In the genomic region with DNA sequence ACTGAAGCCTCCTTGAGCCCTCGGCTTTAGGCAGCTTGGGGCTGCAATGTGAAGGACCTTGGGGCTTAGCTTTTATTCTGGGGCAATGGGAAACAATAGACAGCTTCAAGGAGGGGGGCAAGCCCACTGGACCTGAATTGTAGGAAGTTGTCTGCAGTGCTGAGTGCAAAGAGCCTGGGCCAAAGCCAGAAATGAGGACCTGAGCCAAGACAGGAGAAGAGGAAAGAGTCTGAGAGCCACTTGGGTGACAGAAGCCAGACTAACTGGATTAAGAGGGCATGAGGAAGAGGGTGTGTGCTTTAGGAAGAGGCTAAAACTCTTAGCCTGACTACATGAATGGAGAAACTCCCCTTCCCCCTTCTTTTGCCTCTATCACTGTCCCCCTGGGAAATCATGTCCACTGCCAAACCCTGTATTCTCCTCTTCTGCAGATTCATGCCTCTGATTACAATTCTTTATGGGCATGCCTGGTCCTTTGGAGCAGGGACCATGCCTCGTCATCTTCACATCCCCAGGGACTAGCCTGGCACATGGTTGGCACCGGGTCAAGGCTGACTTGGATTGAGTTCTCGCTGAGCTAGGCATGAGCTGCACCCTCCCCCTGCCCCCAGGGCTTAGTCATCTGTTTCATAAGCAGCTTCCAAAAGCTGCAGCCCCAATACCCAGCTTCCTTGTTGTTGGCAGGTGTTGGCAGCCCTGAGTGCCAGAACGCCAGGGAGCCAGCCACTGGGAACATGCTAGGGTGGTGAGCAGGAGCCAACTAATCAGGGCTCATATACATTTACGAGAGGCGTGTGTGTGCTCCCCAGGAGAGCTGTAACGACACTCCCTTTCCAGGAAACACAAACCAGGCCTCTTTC, we compare ENCODE assay signal across 9 cellular contexts. TPM values are rescaled to one million over a fixed set of nuclear protein-coding genes. Genes with fewer than 3 reads are reported as not detected.
A peak's percentile ranks its signal among the peaks of the same experiment; 100 is the strongest.
DNase-seq lines count a peak whose midpoint lies in the region; ATAC-seq and TF ChIP-seq lines count a peak whose summit lies in the region.
"Had no signal": no experiment of that assay in that cellular context is flagged by ENCODE, and none has a peak within 500 bp of the region (broad histone marks: within the 10 kb centered on the region; RNA-seq: fewer than 3 reads in every experiment).

No MANE protein-coding gene starts in this region.

- no peak overlapping the region for H3K9ac ChIP-seq in smooth muscle cell (ENCODE audit: low read depth)

- no peak overlapping the region for H3K4me3 Mint-ChIP-seq in osteocyte (ENCODE audit: unreplicated experiment)
- H3K4me3 Mint-ChIP-seq: activated naive CD8-positive, alpha-beta T cell had no signal

- H3K9me3 ChIP-seq in WERI-Rb-1 (ENCODE audit: severe bottlenecking) (peaks cover 4% of the 10 kb centered on the region), right cardiac atrium (ENCODE audit: control insufficient read depth, low read length) (no peaks in the 10 kb centered on the region), smooth muscle cell (replicated peaks; ENCODE audit: low read depth) (no peaks in the 10 kb centered on the region)

- no peak overlapping the region for H3K27ac Mint-ChIP-seq in osteocyte (ENCODE audit: unreplicated experiment)
- H3K27ac Mint-ChIP-seq: activated naive CD8-positive, alpha-beta T cell had no signal

- H3K27me3 Mint-ChIP-seq in osteocyte (ENCODE audit: unreplicated experiment) = peaks cover 44% of the 10 kb centered on the region

- no peaks in the 10 kb centered on the region for H3K79me2 ChIP-seq in smooth muscle cell (ENCODE audit: low read depth)

- H3K27ac ChIP-seq in WERI-Rb-1 = no peak overlapping the region; the same call in 1 of the 2 replicates
- H3K27ac ChIP-seq in right cardiac atrium (ENCODE audit: low read length) = peak overlapping the region; percentile 77
- H3K27ac ChIP-seq in smooth muscle cell (ENCODE audit: low read depth) = peak overlapping the region; percentile 92

- peaks cover 15% of the 10 kb centered on the region for H3K4me1 Mint-ChIP-seq in osteocyte (ENCODE audit: unreplicated experiment)

- H3K4me1 ChIP-seq in right cardiac atrium (ENCODE audit: control insufficient read depth, insufficient read depth, low read length) (peaks cover 12% of the 10 kb centered on the region), smooth muscle cell (ENCODE audit: low read depth) (peaks cover 11% of the 10 kb centered on the region)

- intact Hi-C loops in right cardiac atrium (cut with DNase I) = no loop called here

- DNase-seq in COLO668 (lab: John Stamatoyannopoulos, UW; ENCODE audit: unreplicated experiment) (peak; percentile 92), NCI-H1105 (lab: John Stamatoyannopoulos, UW) (peak; percentile 98), WERI-Rb-1 (peak; percentile 36), right cardiac atrium (peak; percentile 90 to 94 (median 93)), smooth muscle cell (lab: John Stamatoyannopoulos, UW; ENCODE audit: unreplicated experiment) (peak; percentile 9), cerebellar nuclear complex (lab: John Stamatoyannopoulos, UW) (no peak), GM10266 (ENCODE audit: extremely low spot score) (no peak), osteocyte (ENCODE audit: extremely low spot score, unreplicated experiment) (no peak)

- H3K9me3 Mint-ChIP-seq in osteocyte (ENCODE audit: unreplicated experiment) = peaks cover 11% of the 10 kb centered on the region

- WGBS in right cardiac atrium = 24% methylated on average over 8 of the region's 8 CpGs
- 54% methylated on average over 8 of the region's 8 CpGs for WGBS in smooth muscle cell (ENCODE audit: low lambda C conversion rate)

- ATAC-seq in right cardiac atrium = peak; percentile 86 to 90

- TF ChIP-seq CTCF in WERI-Rb-1 (IDR thresholded peaks at IDR 0.05; ENCODE audit: low read depth, low read length) = no peak
- no peak for TF ChIP-seq CTCF in smooth muscle cell (IDR thresholded peaks at IDR 0.05; ENCODE audit: borderline replicate concordance, insufficient read depth, poor library complexity, severe bottlenecking)
- TF ChIP-seq CTCF in GM10266 (IDR thresholded peaks at IDR 0.05; ENCODE audit: control insufficient read depth, insufficient read depth, low read depth, missing control alignments) = no peak
- no peak for TF ChIP-seq CTCF in osteocyte (IDR thresholded peaks at IDR 0.05)

- no peaks in the 10 kb centered on the region for H3K36me3 ChIP-seq in WERI-Rb-1
- no peaks in the 10 kb centered on the region for H3K36me3 ChIP-seq in smooth muscle cell (ENCODE audit: low read depth)

- no peaks in the 10 kb centered on the region for H3K36me3 Mint-ChIP-seq in osteocyte (ENCODE audit: unreplicated experiment)
- H3K36me3 Mint-ChIP-seq: activated naive CD8-positive, alpha-beta T cell had no signal

- H3F3A ChIP-seq in smooth muscle cell (ENCODE audit: low read depth) = peaks cover 6% of the 10 kb centered on the region

- H3K4me3 ChIP-seq in WERI-Rb-1 (ENCODE audit: low read depth, low read length) (no peak overlapping the region), right cardiac atrium (ENCODE audit: low read length) (no peak overlapping the region), smooth muscle cell (no peak overlapping the region)

- H3K4me2 ChIP-seq in smooth muscle cell = no peak overlapping the region

- H4K20me1 ChIP-seq in smooth muscle cell (ENCODE audit: low read depth) = no peaks in the 10 kb centered on the region

- H3K27me3 ChIP-seq in WERI-Rb-1 (ENCODE audit: insufficient read depth, low read depth, severe bottlenecking) (no peaks in the 10 kb centered on the region), right cardiac atrium (ENCODE audit: control insufficient read depth, insufficient read depth) (no peaks in the 10 kb centered on the region), smooth muscle cell (ENCODE audit: low read depth) (no peaks in the 10 kb centered on the region)

- H2AFZ ChIP-seq in smooth muscle cell (ENCODE audit: low read depth) = no peak overlapping the region

RNA-seq across cellular contexts. Expression of gene JDP2, which starts 27.8 kb away (rescaled TPM):
- total RNA-seq in right cardiac atrium (10 to 100 TPM; 28.3 to 42.2 (median 39.4) TPM), smooth muscle cell (70.3 and 71.2 TPM in 2 replicates), osteocyte (53.3 and 57.1 TPM in 2 replicates)
- polyA plus RNA-seq in right cardiac atrium (39.2 TPM), smooth muscle cell (98.9 and 126 TPM in 2 replicates)

Comparison
In these comparisons a context has a peak if more than half of its experiments do, and no peak if none do; other contexts are left out.
1. DNase-seq: peak in COLO668 (single experiment), NCI-H1105 (single experiment), WERI-Rb-1 (single experiment), right cardiac atrium (3 of 3) and smooth muscle cell (single experiment); none in cerebellar nuclear complex (0 of 2), GM10266 (single experiment) and osteocyte (single experiment).